8 cellular contexts compared by ENCODE assay signal in the genomic region with DNA sequence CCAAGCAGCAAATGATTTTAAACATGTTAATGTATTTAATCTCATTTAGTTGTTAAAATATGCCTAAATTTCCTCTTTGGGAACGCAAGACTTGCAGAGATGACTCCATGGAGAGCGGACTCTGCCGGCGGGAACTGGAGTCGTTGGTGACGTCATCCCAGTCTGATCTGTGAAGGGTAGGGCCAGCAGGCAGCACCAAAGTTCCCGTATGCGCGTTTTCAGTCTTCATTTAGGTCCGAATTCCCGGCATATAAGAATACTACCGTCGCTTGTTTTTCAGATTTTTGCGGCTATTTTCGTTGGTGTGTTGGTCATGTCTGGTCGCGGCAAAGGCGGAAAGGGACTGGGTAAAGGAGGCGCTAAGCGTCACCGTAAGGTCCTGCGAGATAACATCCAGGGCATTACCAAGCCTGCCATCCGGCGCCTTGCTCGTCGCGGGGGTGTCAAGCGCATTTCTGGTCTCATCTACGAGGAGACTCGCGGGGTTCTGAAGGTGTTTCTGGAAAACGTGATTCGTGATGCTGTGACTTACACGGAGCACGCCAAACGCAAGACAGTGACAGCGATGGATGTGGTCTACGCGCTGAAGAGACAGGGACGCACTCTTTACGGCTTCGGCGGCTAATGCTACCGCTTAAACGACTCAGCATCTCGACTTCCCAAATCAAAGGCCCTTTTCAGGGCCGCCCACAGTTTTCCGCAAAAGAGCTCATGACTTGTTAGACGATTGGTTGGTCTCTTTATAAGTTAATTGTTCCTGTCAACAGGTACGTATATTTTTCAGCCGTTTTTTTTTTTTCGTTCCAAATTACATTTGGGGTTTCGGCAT.
DNase-seq lines count a peak whose midpoint lies in the region; ATAC-seq and TF ChIP-seq lines count a peak whose summit lies in the region.

No MANE protein-coding gene starts in this region.

- ATAC-seq in HCT116, result peak; percentile 72

- H3K27me3 ChIP-seq in HCT116 (ENCODE audit: insufficient read depth, low read length) (no peaks in the 10 kb centered on the region), SJCRH30 (no peaks in the 10 kb centered on the region), osteoblast (ENCODE audit: insufficient read depth, low read length) (no peaks in the 10 kb centered on the region), tibial nerve (peaks cover 0 to 62% of the 10 kb centered on the region in 2 donors)

- POLR2A ChIA-PET in HCT116 (lab: Charles Lee), result interaction anchor here (0.6 to 3.8 kb wide), 28 partner anchors 8 to 1686 kb away, joined by 3 to 36 read pairs (median 4); a partner anchor contains a TSS

- H3K27ac Mint-ChIP-seq in glutamatergic neuron (ENCODE audit: unreplicated experiment), result no peak overlapping the region

- no peaks in the 10 kb centered on the region for H3K9me2 ChIP-seq in HCT116 (ENCODE audit: insufficient read depth)

- H3K9ac ChIP-seq in HCT116 (ENCODE audit: low read length), result peak overlapping the region; percentile 81

- H3K79me2 ChIP-seq in HCT116 (ENCODE audit: insufficient read depth, low read length), result no peaks in the 10 kb centered on the region
- H3K79me2 ChIP-seq in osteoblast (ENCODE audit: insufficient read depth, low read length), result no peaks in the 10 kb centered on the region

- H3K4me3 ChIP-seq in HCT116 (replicated peaks in 1 of 2; ENCODE audit: low read depth in 1 of 2, low read length in 2 of 2), result peak overlapping the region; percentile 63 to 71
- H3K4me3 ChIP-seq in SJCRH30, result peak overlapping the region; percentile 66
- peak overlapping the region; percentile 83 for H3K4me3 ChIP-seq in osteoblast (ENCODE audit: insufficient read depth, low read length)
- peak overlapping the region; percentile 50 to 72 (median 66) for H3K4me3 ChIP-seq in tibial nerve

- H3K27me3 Mint-ChIP-seq in glutamatergic neuron (ENCODE audit: unreplicated experiment), result peaks cover 15% of the 10 kb centered on the region

- RAD21 ChIA-PET in HCT116 (lab: Charles Lee; ENCODE audit: low non-redundant PET in 1 of 2, low total read pairs in 2 of 2, uncharacterized antibody in 2 of 2, unreplicated experiment in 2 of 2), result no interaction called here

- TSS peak; percentile 96 for BruUV-seq in HCT116 (replicated peaks; lab: Mats Ljungman, UMichigan)

- 0 to 1% methylated on average over 44 to 53 of the region's 53 CpGs for WGBS in tibial nerve, 2 donors

- H3K4me2 ChIP-seq in HCT116 (ENCODE audit: low read length) (peak overlapping the region; percentile 79), osteoblast (ENCODE audit: insufficient read depth, low read length) (peak overlapping the region; percentile 85)

- TF ChIP-seq EP300 in tibial nerve (IDR thresholded peaks at IDR 0.05), result peak; percentile 88 to 100

- DNase-seq in GDM1 (lab: John Stamatoyannopoulos, UW) (peak; percentile 96), HCT116 (ENCODE audit: low read depth, low spot score) (peak; percentile 98), MV-4-11 (lab: John Stamatoyannopoulos, UW) (peak; percentile 97), SJCRH30 (peak; percentile 95 to 96), glutamatergic neuron (peak; percentile 87), osteoblast (ENCODE audit: insufficient read length, low spot score, missing footprints) (peak; percentile 93), tibial nerve (ENCODE audit: low spot score in 2 of 2) (peak; percentile 81 to 98)
- DNase-seq in activated naive CD4-positive, alpha-beta T cell treated with anti-CD3 and anti-CD28 coated beads, Interleukin-2, amount 50 U/mL, for 16 hours, result peak; percentile 78

- no peaks in the 10 kb centered on the region for H3K36me3 Mint-ChIP-seq in glutamatergic neuron (ENCODE audit: unreplicated experiment)

- peaks cover 5% of the 10 kb centered on the region for H3K9me3 Mint-ChIP-seq in glutamatergic neuron (ENCODE audit: unreplicated experiment)

- H3K4me1 ChIP-seq in HCT116 (ENCODE audit: control insufficient read depth in 1 of 2, insufficient read depth in 2 of 2, low read length in 2 of 2) (peaks cover 26 to 40% of the 10 kb centered on the region in 2 experiments), SJCRH30 (no peaks in the 10 kb centered on the region), osteoblast (ENCODE audit: insufficient read depth, low read length) (peaks cover 24% of the 10 kb centered on the region), tibial nerve (peaks cover 0 to 30% (median 4%) of the 10 kb centered on the region in 4 donors)

- intact Hi-C loops in HCT116 (cut with micrococcal nuclease), result loop anchor here (1.0 to 5.0 kb wide), 5 partner anchors 46 to 172 kb away; a partner anchor contains a TSS

- TF ChIP-seq POLR2A in HCT116 (IDR thresholded peaks at IDR 0.05; ENCODE audit: borderline replicate concordance, extremely low read depth, insufficient read depth, insufficient read length) (peak; percentile 99), tibial nerve (IDR thresholded peaks at IDR 0.05) (peak; percentile 74 to 82)

- H3K36me3 ChIP-seq in HCT116 (ENCODE audit: control insufficient read depth in 1 of 2, insufficient read depth in 2 of 2, low read length in 2 of 2) (no peaks in the 10 kb centered on the region), SJCRH30 (no peaks in the 10 kb centered on the region), osteoblast (ENCODE audit: insufficient read depth, low read length) (no peaks in the 10 kb centered on the region), tibial nerve (no peaks in the 10 kb centered on the region)

- peak overlapping the region; percentile 98 for H3K27ac ChIP-seq in HCT116 (ENCODE audit: low read depth, low read length)
- peak overlapping the region; percentile 97 for H3K27ac ChIP-seq in SJCRH30
- H3K27ac ChIP-seq in osteoblast (ENCODE audit: low read depth, low read length), result peak overlapping the region; percentile 98
- H3K27ac ChIP-seq in tibial nerve, result peak overlapping the region; percentile 43 to 97 (median 92)

- H2AFZ ChIP-seq in HCT116 (ENCODE audit: low read depth, low read length, poor library complexity, severe bottlenecking), result no peak overlapping the region
- H2AFZ ChIP-seq in osteoblast (ENCODE audit: low read length), result peak overlapping the region; percentile 93

- no peak overlapping the region for H3K4me3 Mint-ChIP-seq in glutamatergic neuron (ENCODE audit: unreplicated experiment)

- CTCF ChIA-PET in HCT116 (lab: Charles Lee), result no interaction called here

- TF ChIP-seq CTCF in HCT116 (IDR thresholded peaks at IDR 0.05 in 2 of 3, conservative IDR thresholded peaks at IDR 0.05 in 1 of 3; ENCODE audit: borderline replicate concordance in 1 of 3, insufficient read depth in 1 of 3, low read depth in 2 of 3, low read length in 2 of 3) (peak in 1 of 3 experiments; percentile 20; a peak in 2 of 6 replicates), glutamatergic neuron (IDR thresholded peaks at IDR 0.05; ENCODE audit: partially characterized antibody, unreplicated experiment) (no peak), osteoblast (IDR thresholded peaks at IDR 0.05; ENCODE audit: extremely low read depth, low read depth, low read length) (peak; percentile 44), tibial nerve (IDR thresholded peaks at IDR 0.05) (peak; percentile 17 to 34 (median 23))

- H4K20me1 ChIP-seq in HCT116 (ENCODE audit: insufficient read depth) (no peaks in the 10 kb centered on the region), osteoblast (ENCODE audit: insufficient read depth, low read length) (no peaks in the 10 kb centered on the region)

- TF ChIP-seq RAD21 in HCT116 (IDR thresholded peaks at IDR 0.05; ENCODE audit: low read depth), result peak; percentile 2; the same call in 1 of the 2 replicates

- H3K9me3 ChIP-seq in HCT116 (ENCODE audit: control insufficient read depth in 1 of 2, insufficient read depth in 1 of 2, low read depth in 1 of 2, low read length in 2 of 2) (no peaks in the 10 kb centered on the region), SJCRH30 (replicated peaks) (no peaks in the 10 kb centered on the region), osteoblast (ENCODE audit: low read depth, low read length) (no peaks in the 10 kb centered on the region), tibial nerve (no peaks in the 10 kb centered on the region)

- peaks cover 3% of the 10 kb centered on the region for H3K4me1 Mint-ChIP-seq in glutamatergic neuron (ENCODE audit: low read depth, unreplicated experiment)

TF ChIP-seq in HCT116, 20 proteins besides CTCF, POLR2A, EP300 and RAD21 (continues in another document):
- TF ChIP-seq CEBPB (IDR thresholded peaks at IDR 0.05; ENCODE audit: low read depth), result no peak; the same call in 1 of the 2 replicates
- TF ChIP-seq, protein P1, sequence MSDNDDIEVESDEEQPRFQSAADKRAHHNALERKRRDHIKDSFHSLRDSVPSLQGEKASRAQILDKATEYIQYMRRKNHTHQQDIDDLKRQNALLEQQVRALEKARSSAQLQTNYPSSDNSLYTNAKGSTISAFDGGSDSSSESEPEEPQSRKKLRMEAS (IDR thresholded peaks at IDR 0.05), result peak; percentile 76
- peak; percentile 100 for TF ChIP-seq SIN3A (IDR thresholded peaks at IDR 0.05; ENCODE audit: low read depth)
- TF ChIP-seq, protein P2, sequence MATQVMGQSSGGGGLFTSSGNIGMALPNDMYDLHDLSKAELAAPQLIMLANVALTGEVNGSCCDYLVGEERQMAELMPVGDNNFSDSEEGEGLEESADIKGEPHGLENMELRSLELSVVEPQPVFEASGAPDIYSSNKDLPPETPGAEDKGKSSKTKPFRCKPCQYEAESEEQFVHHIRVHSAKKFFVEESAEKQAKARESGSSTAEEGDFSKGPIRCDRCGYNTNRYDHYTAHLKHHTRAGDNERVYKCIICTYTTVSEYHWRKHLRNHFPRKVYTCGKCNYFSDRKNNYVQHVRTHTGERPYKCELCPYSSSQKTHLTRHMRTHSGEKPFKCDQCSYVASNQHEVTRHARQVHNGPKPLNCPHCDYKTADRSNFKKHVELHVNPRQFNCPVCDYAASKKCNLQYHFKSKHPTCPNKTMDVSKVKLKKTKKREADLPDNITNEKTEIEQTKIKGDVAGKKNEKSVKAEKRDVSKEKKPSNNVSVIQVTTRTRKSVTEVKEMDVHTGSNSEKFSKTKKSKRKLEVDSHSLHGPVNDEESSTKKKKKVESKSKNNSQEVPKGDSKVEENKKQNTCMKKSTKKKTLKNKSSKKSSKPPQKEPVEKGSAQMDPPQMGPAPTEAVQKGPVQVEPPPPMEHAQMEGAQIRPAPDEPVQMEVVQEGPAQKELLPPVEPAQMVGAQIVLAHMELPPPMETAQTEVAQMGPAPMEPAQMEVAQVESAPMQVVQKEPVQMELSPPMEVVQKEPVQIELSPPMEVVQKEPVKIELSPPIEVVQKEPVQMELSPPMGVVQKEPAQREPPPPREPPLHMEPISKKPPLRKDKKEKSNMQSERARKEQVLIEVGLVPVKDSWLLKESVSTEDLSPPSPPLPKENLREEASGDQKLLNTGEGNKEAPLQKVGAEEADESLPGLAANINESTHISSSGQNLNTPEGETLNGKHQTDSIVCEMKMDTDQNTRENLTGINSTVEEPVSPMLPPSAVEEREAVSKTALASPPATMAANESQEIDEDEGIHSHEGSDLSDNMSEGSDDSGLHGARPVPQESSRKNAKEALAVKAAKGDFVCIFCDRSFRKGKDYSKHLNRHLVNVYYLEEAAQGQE (IDR thresholded peaks at IDR 0.05; ENCODE audit: low read depth), result no peak
- no peak for TF ChIP-seq ZFX (IDR thresholded peaks at IDR 0.05)
- TF ChIP-seq FOSL1 (IDR thresholded peaks at IDR 0.05; ENCODE audit: low read depth), result no peak; the same call in 1 of the 2 replicates
- peak; percentile 1 for TF ChIP-seq TCF7L2 (IDR thresholded peaks at IDR 0.05; ENCODE audit: borderline replicate concordance, extremely low read depth, insufficient read depth, insufficient read length)

Comparison
In these comparisons a context has a peak if more than half of its experiments do, and no peak if none do; other contexts are left out.
1. Peak in every context shown above with its lines: DNase-seq, ATAC-seq, H3K4me3 ChIP-seq and H3K27ac ChIP-seq.